17 cellular contexts compared by ENCODE assay signal in the genomic region with DNA sequence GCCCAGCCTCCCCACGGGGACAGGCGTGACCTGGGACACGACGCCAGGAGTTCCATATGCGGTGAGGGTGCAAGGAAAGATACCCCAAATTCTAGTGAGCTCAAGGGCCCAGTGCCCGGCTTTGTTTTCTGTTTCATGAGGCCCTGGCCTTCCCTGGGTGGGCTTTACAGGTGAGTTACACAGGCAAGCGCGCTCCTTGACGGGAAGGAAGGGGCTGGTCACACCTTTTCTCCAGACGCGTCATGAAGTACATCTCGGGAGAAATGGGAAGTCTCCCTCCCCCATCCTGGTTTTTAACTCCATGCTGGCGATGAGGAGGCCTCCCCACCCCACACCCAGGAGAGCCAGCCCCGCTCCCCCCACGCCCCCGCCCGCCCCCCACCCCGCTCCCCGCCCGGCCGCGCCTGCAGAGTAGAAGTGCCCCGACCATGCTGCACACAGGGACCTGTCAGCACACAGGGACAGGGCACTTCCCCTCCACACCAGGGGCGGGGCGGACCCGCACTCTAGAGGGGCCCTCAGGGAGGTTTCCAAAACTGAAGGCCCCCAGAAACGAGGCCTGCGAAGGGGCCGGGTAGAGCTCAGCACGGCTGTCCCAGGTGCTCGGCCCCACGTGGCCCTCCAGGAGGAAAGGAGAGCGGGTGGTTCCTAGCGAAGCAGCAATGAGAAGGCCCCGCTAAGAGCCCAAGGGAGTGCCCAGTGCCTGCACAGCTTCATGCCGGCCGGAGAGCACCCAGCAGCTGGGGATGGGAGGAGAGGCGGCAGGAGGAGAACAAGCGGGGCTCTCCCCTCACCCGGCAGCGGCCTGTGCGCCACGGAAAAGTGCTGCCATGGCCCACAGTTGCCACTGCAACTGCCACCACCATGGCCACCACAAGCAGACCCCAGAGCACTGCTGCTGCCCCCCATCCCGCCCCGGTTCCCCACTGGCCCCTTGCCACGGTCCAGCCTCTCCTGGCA. TPM values are rescaled to one million over a fixed set of nuclear protein-coding genes. Genes with fewer than 3 reads are reported as not detected.
DNase-seq lines count a peak whose midpoint lies in the region; ATAC-seq and TF ChIP-seq lines count a peak whose summit lies in the region.
"Had no signal": no experiment of that assay in that cellular context is flagged by ENCODE, and none has a peak within 500 bp of the region (broad histone marks: within the 10 kb centered on the region; RNA-seq: fewer than 3 reads in every experiment).

No MANE protein-coding gene starts in this region.

- H3K4me3 Mint-ChIP-seq in GM23338 (no peak overlapping the region), chondrocyte (ENCODE audit: unreplicated experiment) (no peak overlapping the region)
- H3K4me3 Mint-ChIP-seq: activated naive CD4-positive, alpha-beta T cell treated with anti-CD3 and anti-CD28 coated beads, Interleukin-2, amount 50 U/mL, for 24 hours; CD8-positive, alpha-beta T cell; neural progenitor cell; type B pancreatic cell had no signal

- no peak for TF ChIP-seq CTCF in BE2C (IDR thresholded peaks at IDR 0.05; ENCODE audit: low read depth, low read length)
- TF ChIP-seq CTCF in GM23338 (conservative IDR thresholded peaks at IDR 0.05; ENCODE audit: low read depth in 2 of 2) = no peak
- no peak for TF ChIP-seq CTCF in chondrocyte (IDR thresholded peaks at IDR 0.05)
- no peak for TF ChIP-seq CTCF in osteoblast (IDR thresholded peaks at IDR 0.05; ENCODE audit: extremely low read depth, low read depth, low read length)

- H3K79me2 ChIP-seq in GM23338 (replicated peaks; ENCODE audit: insufficient read depth) = no peaks in the 10 kb centered on the region
- no peaks in the 10 kb centered on the region for H3K79me2 ChIP-seq in osteoblast (ENCODE audit: insufficient read depth, low read length)

- no peak overlapping the region for H3K27ac ChIP-seq in GM23338 (ENCODE audit: low read depth)
- no peak overlapping the region for H3K27ac ChIP-seq in osteoblast (ENCODE audit: low read depth, low read length)
- H3K27ac ChIP-seq: neural progenitor cell had no signal

- H3K4me2 ChIP-seq in GM23338 (peak overlapping the region; percentile 70), osteoblast (ENCODE audit: insufficient read depth, low read length) (peak overlapping the region; percentile 43)
- H3K4me2 ChIP-seq: neural progenitor cell had no signal

- H4K20me1 ChIP-seq in GM23338 (replicated peaks; ENCODE audit: insufficient read depth) (no peaks in the 10 kb centered on the region; the same call in 1 of the 2 replicates), osteoblast (ENCODE audit: insufficient read depth, low read length) (peaks cover 2% of the 10 kb centered on the region)

- H3K9me3 Mint-ChIP-seq in GM23338 (no peaks in the 10 kb centered on the region), chondrocyte (ENCODE audit: low read depth) (no peaks in the 10 kb centered on the region)
- H3K9me3 Mint-ChIP-seq: activated naive CD4-positive, alpha-beta T cell treated with anti-CD3 and anti-CD28 coated beads, Interleukin-2, amount 50 U/mL, for 24 hours; CD8-positive, alpha-beta T cell; IgD-negative memory B cell; neural progenitor cell; type B pancreatic cell had no signal

- no peaks in the 10 kb centered on the region for H3K36me3 Mint-ChIP-seq in GM23338 (ENCODE audit: low read depth)
- H3K36me3 Mint-ChIP-seq in chondrocyte (ENCODE audit: low read depth) = no peaks in the 10 kb centered on the region
- H3K36me3 Mint-ChIP-seq: activated naive CD4-positive, alpha-beta T cell treated with anti-CD3 and anti-CD28 coated beads, Interleukin-2, amount 50 U/mL, for 24 hours; IgD-negative memory B cell; type B pancreatic cell had no signal

- peaks cover 39% of the 10 kb centered on the region for H3K4me1 Mint-ChIP-seq in GM23338
- peaks cover 23% of the 10 kb centered on the region for H3K4me1 Mint-ChIP-seq in chondrocyte (ENCODE audit: low read depth)

- H3K4me1 ChIP-seq in BE2C (peaks cover 47% of the 10 kb centered on the region), GM23338 (ENCODE audit: insufficient read depth) (peaks cover 6% of the 10 kb centered on the region; the same call in 1 of the 2 replicates), osteoblast (ENCODE audit: insufficient read depth, low read length) (peaks cover 30% of the 10 kb centered on the region)

- H3K27me3 ChIP-seq in BE2C (no peaks in the 10 kb centered on the region), GM23338 (ENCODE audit: insufficient read depth) (no peaks in the 10 kb centered on the region), osteoblast (ENCODE audit: insufficient read depth, low read length) (no peaks in the 10 kb centered on the region)
- H3K27me3 ChIP-seq: neural progenitor cell, right lobe of liver had no signal

- H3K36me3 ChIP-seq in BE2C (peaks cover 31% of the 10 kb centered on the region), GM23338 (ENCODE audit: insufficient read depth) (no peaks in the 10 kb centered on the region), osteoblast (ENCODE audit: insufficient read depth, low read length) (peaks cover 4% of the 10 kb centered on the region)
- H3K36me3 ChIP-seq: neural progenitor cell, right lobe of liver had no signal

- ATAC-seq in GM23338 (peak; percentile 8), GM21526 (IDR thresholded peaks at IDR 0.05; ENCODE audit: low FRiP score, unreplicated experiment) (no peak)
- ATAC-seq: CD8-positive, alpha-beta T cell; GM12878; right lobe of liver had no signal

- no peak overlapping the region for H3K27ac Mint-ChIP-seq in GM23338
- no peak overlapping the region for H3K27ac Mint-ChIP-seq in chondrocyte (ENCODE audit: unreplicated experiment)
- H3K27ac Mint-ChIP-seq: activated naive CD4-positive, alpha-beta T cell treated with anti-CD3 and anti-CD28 coated beads, Interleukin-2, amount 50 U/mL, for 24 hours; IgD-negative memory B cell; neural progenitor cell; type B pancreatic cell had no signal

- no peaks in the 10 kb centered on the region for H3K9me3 ChIP-seq in BE2C
- no peaks in the 10 kb centered on the region for H3K9me3 ChIP-seq in osteoblast (ENCODE audit: low read depth, low read length)
- H3K9me3 ChIP-seq: right lobe of liver had no signal

- H3F3A ChIP-seq in GM23338 (replicated peaks; ENCODE audit: low read depth) = no peaks in the 10 kb centered on the region

- H2AFZ ChIP-seq in GM23338 (no peak overlapping the region), osteoblast (ENCODE audit: low read length) (no peak overlapping the region)
- H2AFZ ChIP-seq: neural progenitor cell had no signal

- H3K27me3 Mint-ChIP-seq in GM23338 (ENCODE audit: insufficient read depth, low read depth, poor library complexity) (peaks cover 12% of the 10 kb centered on the region), chondrocyte (ENCODE audit: low read depth) (no peaks in the 10 kb centered on the region)
- H3K27me3 Mint-ChIP-seq: activated naive CD4-positive, alpha-beta T cell treated with anti-CD3 and anti-CD28 coated beads, Interleukin-2, amount 50 U/mL, for 24 hours; IgD-negative memory B cell; type B pancreatic cell had no signal

- H3K4me3 ChIP-seq in BE2C (ENCODE audit: low read depth, low read length) (peak overlapping the region; percentile 79), GM23338 (peak overlapping the region; percentile 45), osteoblast (ENCODE audit: insufficient read depth, low read length) (peak overlapping the region; percentile 37)
- H3K4me3 ChIP-seq: GM12878, neural progenitor cell, right lobe of liver had no signal

- H3K9me2 ChIP-seq in GM23338 (ENCODE audit: insufficient read depth) = no peaks in the 10 kb centered on the region

- DNase-seq in BE2C (peak; percentile 53), GM23338 (ENCODE audit: low spot score) (no peak), chondrocyte (ENCODE audit: low spot score) (peak; percentile 87), osteoblast (ENCODE audit: insufficient read length, low spot score, missing footprints) (peak; percentile 77), UCSD-AML1 (lab: John Stamatoyannopoulos, UW; ENCODE audit: unreplicated experiment) (no peak), NCI-H82 treated with DMSO at 0.1 percent for 48 hours (lab: John Stamatoyannopoulos, UW; ENCODE audit: unreplicated experiment) (no peak)
- DNase-seq: CD8-positive, alpha-beta T cell; mesendoderm; NCI-H1105 treated with DMSO at 0.1 percent for 48 hours; stimulated activated CD4-positive, alpha-beta T cell treated with anti-CD3 and anti-CD28 coated beads, Interleukin-4, amount 100 ng/mL, for 1 hour had no signal

TF ChIP-seq in GM23338, 12 proteins besides CTCF, POLR2A, EP300 and RAD21:
- TF ChIP-seq STAT1 (IDR thresholded peaks at IDR 0.05; ENCODE audit: unreplicated experiment) = no peak
- TF ChIP-seq CREB1 (CRISPR knock-in tag; IDR thresholded peaks at IDR 0.05; ENCODE audit: low read depth) = no peak
- no peak for TF ChIP-seq JUNB (IDR thresholded peaks at IDR 0.05; ENCODE audit: unreplicated experiment)
- no peak for TF ChIP-seq ZNF114 (CRISPR knock-in tag; IDR thresholded peaks at IDR 0.05)
- TF ChIP-seq ZNF331 (CRISPR knock-in tag; IDR thresholded peaks at IDR 0.05; ENCODE audit: low read depth) = no peak
TF ChIP-seq in GM23338: peak in this region for 0.

RNA-seq across cellular contexts. Expression of gene CYB561, which starts 7.7 kb away (rescaled TPM):
- polyA plus RNA-seq in BE2C (2012; ENCODE audit: insufficient read depth, insufficient read length, low read depth) = 212 TPM
- total RNA-seq in GM23338 (2014; rRNA removed; shearing (Covaris generic)) = 21.9 and 30.9 TPM in 2 replicates
- 13.2 and 13.7 TPM in 2 replicates for polyA plus RNA-seq in GM23338 (2016; fragmentation: Nextera tagmentation; extraction: Ambion mirVana)
- total RNA-seq in chondrocyte = 6.2 to 10.1 TPM (median 9.0 TPM) in 3 replicates
- total RNA-seq in osteoblast = 32.2 and 33.6 TPM in 2 replicates

RNA-seq across cellular contexts. Expression of gene ACE, which starts 38.5 kb away (rescaled TPM):
- 138 TPM for polyA plus RNA-seq in BE2C (2012; ENCODE audit: insufficient read depth, insufficient read length, low read depth)
- total RNA-seq in GM23338 (2014; rRNA removed; shearing (Covaris generic)) = 5.4 and 9.1 TPM in 2 replicates
- polyA plus RNA-seq in GM23338 (2016; fragmentation: Nextera tagmentation; extraction: Ambion mirVana) = 0.82 and 1.0 TPM in 2 replicates
- 0.28 to 0.68 TPM (median 0.52 TPM) in 3 replicates for total RNA-seq in chondrocyte
- total RNA-seq in osteoblast = 10.1 and 17.7 TPM in 2 replicates
- polyA plus RNA-seq: GM12878 had no signal

Comparison
In these comparisons a context has a peak if more than half of its experiments do, and no peak if none do; other contexts are left out.
1. DNase-seq: peak in BE2C (single experiment), chondrocyte (single experiment) and osteoblast (single experiment); none in GM23338 (single experiment), UCSD-AML1 (single experiment) and NCI-H82 treated with DMSO at 0.1 percent for 48 hours (single experiment).
2. Peak in every context shown above with its lines, with median percentiles within 50 percentile points of each other: H3K4me3 ChIP-seq.